Comparison of ENCODE assay signal across 8 cellular contexts in genomic region chr10:60899266-60899665, GRCh38.
"Had no signal": no experiment of that assay in that cellular context is flagged by ENCODE, and none has a peak within 500 bp of the region (broad histone marks: within the 10 kb centered on the region; RNA-seq: fewer than 3 reads in every experiment).

No MANE protein-coding gene starts in this region.

- H3K27ac ChIP-seq: GM23248, HL-60 had no signal

- ATAC-seq: HCT116, HepG2 had no signal

- H3K4me1 ChIP-seq: HAP-1 had no signal

- H3K4me3 ChIP-seq: GM23248, HAP-1 had no signal

- H2AFZ ChIP-seq: GM23248 had no signal

- H3K36me3 ChIP-seq: HAP-1 had no signal

- DNase-seq: GM23248, GOT3, H7, HFFc6 had no signal

- H3K9ac ChIP-seq: GM23248 had no signal

- H3K9me3 ChIP-seq: HAP-1 had no signal
